In the genomic region with DNA sequence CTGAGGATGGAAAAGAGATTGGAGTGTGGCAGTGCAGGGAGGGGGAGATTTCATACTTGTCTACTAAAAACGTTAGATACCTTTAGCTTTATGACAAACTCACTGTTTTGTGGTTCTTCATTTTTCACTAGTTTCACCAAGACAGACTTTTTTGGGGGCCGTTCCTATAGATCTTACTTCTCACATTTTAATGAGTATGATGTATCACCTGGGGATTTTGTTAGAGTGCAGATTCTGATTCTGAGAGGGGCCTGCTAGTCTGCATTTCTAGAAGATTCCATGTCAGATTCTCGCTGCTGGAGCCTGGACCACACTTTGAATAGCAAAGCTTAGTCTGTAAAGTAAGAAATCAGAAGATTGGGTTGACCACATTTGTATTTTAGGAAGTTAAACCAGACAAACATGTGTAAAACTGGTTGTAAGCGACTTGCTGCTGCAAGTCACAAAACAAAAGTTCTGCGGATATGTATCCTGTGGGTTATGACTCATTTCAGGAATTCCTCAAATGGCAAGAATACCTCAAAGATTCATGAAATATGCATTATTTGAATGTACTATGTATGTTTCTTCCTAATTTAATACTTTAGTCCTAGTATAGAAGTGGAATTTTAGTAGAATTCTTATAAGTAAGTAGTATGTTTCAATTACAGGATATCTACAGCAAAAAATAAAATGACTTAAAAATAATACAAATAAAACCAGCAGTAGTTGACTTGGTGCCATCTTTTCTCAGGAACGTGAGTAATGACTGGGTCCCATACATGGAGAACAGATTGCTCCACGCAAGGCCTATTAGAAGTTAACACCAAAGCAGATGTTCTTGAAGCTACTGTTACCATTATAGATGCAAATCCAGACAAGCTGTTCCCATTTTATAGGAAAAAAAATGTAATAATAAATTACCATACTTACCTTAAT, we compare ENCODE assay signal across 1 cellular context.
TF ChIP-seq lines count a peak whose summit lies in the region.

No MANE protein-coding gene starts in this region.

TF ChIP-seq in HepG2, 621 proteins besides CTCF, POLR2A, EP300 and RAD21 (continued from another document):
- TF ChIP-seq, protein P1, sequence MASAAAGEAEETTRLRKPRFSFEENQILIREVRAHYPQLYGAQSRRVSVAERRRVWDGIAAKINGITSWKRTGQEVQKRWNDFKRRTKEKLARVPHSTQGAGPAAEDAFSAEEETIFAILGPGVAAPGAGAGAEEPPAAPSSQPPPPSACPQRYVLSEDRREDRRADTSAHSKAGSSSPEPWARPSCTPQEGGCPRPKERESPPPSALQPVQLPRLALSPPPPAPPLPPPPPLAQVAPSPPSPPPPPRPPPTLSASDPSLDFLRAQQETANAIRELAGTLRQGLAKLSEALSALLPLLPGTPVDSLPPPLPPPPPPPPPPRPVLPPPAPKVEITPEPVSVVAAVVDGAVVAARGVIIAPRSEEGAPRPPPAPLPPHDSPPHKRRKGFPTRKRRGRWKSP (CRISPR knock-in tag; IDR thresholded peaks at IDR 0.05) = no peak
- TF ChIP-seq RBFOX2 (IDR thresholded peaks at IDR 0.05; ENCODE audit: low read depth, low read length) (no peak), GLI4 (CRISPR knock-in tag; IDR thresholded peaks at IDR 0.05; ENCODE audit: borderline replicate concordance) (no peak), PHF8 (CRISPR knock-in tag; IDR thresholded peaks at IDR 0.05) (no peak), ARID2 (CRISPR knock-in tag; IDR thresholded peaks at IDR 0.05; ENCODE audit: borderline replicate concordance) (no peak), THAP11 (CRISPR knock-in tag; IDR thresholded peaks at IDR 0.05) (no peak), NR2F1 (CRISPR knock-in tag; IDR thresholded peaks at IDR 0.05) (no peak), ZKSCAN5 (CRISPR knock-in tag; IDR thresholded peaks at IDR 0.05) (no peak), ERF (CRISPR knock-in tag; IDR thresholded peaks at IDR 0.05) (no peak), HNF4G (IDR thresholded peaks at IDR 0.05; ENCODE audit: borderline replicate concordance, low read depth, low read length) (no peak), HNF4G (CRISPR knock-in tag; IDR thresholded peaks at IDR 0.05; ENCODE audit: borderline replicate concordance, low read depth) (no peak), SP4 (CRISPR knock-in tag; IDR thresholded peaks at IDR 0.05) (no peak), NRL (CRISPR knock-in tag; IDR thresholded peaks at IDR 0.05; ENCODE audit: borderline replicate concordance) (no peak), ZNF24 (IDR thresholded peaks at IDR 0.05) (no peak), KAT7 (CRISPR knock-in tag; IDR thresholded peaks at IDR 0.05; ENCODE audit: borderline replicate concordance) (no peak)
- TF ChIP-seq, protein P2, sequence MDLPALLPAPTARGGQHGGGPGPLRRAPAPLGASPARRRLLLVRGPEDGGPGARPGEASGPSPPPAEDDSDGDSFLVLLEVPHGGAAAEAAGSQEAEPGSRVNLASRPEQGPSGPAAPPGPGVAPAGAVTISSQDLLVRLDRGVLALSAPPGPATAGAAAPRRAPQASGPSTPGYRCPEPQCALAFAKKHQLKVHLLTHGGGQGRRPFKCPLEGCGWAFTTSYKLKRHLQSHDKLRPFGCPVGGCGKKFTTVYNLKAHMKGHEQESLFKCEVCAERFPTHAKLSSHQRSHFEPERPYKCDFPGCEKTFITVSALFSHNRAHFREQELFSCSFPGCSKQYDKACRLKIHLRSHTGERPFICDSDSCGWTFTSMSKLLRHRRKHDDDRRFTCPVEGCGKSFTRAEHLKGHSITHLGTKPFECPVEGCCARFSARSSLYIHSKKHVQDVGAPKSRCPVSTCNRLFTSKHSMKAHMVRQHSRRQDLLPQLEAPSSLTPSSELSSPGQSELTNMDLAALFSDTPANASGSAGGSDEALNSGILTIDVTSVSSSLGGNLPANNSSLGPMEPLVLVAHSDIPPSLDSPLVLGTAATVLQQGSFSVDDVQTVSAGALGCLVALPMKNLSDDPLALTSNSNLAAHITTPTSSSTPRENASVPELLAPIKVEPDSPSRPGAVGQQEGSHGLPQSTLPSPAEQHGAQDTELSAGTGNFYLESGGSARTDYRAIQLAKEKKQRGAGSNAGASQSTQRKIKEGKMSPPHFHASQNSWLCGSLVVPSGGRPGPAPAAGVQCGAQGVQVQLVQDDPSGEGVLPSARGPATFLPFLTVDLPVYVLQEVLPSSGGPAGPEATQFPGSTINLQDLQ (CRISPR knock-in tag; IDR thresholded peaks at IDR 0.05) = no peak
- TF ChIP-seq, protein P3, sequence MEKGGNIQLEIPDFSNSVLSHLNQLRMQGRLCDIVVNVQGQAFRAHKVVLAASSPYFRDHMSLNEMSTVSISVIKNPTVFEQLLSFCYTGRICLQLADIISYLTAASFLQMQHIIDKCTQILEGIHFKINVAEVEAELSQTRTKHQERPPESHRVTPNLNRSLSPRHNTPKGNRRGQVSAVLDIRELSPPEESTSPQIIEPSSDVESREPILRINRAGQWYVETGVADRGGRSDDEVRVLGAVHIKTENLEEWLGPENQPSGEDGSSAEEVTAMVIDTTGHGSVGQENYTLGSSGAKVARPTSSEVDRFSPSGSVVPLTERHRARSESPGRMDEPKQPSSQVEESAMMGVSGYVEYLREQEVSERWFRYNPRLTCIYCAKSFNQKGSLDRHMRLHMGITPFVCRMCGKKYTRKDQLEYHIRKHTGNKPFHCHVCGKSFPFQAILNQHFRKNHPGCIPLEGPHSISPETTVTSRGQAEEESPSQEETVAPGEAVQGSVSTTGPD (CRISPR knock-in tag; IDR thresholded peaks at IDR 0.05) = no peak
- TF ChIP-seq, protein P4, sequence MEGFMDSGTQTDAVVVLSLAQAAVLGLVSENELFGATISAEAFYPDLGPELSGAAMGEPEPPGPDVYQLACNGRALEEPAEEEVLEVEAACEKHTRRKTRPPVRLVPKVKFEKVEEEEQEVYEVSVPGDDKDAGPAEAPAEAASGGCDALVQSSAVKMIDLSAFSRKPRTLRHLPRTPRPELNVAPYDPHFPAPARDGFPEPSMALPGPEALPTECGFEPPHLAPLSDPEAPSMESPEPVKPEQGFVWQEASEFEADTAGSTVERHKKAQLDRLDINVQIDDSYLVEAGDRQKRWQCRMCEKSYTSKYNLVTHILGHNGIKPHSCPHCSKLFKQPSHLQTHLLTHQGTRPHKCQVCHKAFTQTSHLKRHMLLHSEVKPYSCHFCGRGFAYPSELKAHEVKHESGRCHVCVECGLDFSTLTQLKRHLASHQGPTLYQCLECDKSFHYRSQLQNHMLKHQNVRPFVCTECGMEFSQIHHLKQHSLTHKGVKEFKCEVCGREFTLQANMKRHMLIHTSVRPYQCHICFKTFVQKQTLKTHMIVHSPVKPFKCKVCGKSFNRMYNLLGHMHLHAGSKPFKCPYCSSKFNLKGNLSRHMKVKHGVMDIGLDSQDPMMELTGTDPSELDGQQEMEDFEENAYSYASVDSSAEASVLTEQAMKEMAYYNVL (CRISPR knock-in tag; IDR thresholded peaks at IDR 0.05; ENCODE audit: borderline replicate concordance) = no peak
